10 cellular contexts compared by ENCODE assay signal in the genomic region with DNA sequence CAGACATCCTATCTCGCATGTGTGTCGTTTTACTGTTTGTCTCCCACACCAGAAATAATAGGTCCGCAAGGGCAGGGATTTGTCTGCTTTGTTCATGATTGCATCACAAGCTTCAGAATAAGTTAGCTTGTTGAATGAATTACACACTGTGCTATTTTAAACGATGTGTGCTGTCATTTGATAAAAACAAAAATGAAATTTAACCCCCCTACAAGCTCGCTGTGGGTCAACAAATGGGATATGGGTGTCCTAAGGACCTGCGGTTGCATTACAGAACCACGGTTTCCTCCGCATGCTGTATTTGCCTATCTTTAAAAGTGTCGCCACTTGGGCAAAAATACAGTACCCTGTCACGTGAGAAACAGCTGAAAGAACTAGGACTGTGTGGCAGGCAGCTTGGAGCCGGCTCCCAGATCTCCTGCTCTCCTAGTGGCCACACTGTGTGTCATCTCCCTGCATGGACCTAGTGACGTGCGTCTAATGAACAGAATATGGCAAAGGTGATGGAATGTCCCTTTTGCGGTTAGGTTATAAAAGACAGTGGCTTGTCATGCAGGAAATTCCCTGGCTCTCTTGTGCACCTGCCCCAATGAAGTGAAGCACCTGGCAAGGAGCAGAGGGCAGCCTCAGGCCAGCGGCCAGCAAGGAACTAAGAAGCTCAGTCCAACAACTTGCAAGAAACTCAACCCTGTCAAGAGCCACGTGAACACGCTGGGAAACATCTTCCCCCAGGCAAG. TPM values are rescaled to one million over a fixed set of nuclear protein-coding genes. Genes with fewer than 3 reads are reported as not detected.
A peak's percentile ranks its signal among the peaks of the same experiment; 100 is the strongest.
DNase-seq lines count a peak whose midpoint lies in the region; ATAC-seq, FAIRE-seq and TF ChIP-seq lines count a peak whose summit lies in the region.
"Had no signal": no experiment of that assay in that cellular context is flagged by ENCODE, and none has a peak within 500 bp of the region (broad histone marks: within the 10 kb centered on the region; RNA-seq: fewer than 3 reads in every experiment).

No MANE protein-coding gene starts in this region.

- H3K27ac Mint-ChIP-seq in CD4-positive, alpha-beta T cell, result peak overlapping the region; percentile 42

- peaks cover 4 to 19% of the 10 kb centered on the region in 2 donors for H3K36me3 ChIP-seq in small intestine (ENCODE audit: control insufficient read depth in 2 of 2, insufficient read depth in 2 of 2, low read length in 2 of 2)

- 81 to 87% (median 86%) methylated on average over 17 of the region's 17 CpGs for WGBS in small intestine, 3 donors

- DNase-seq in CD4-positive, alpha-beta T cell, result no peak
- peak; percentile 84 for DNase-seq in dermis blood vessel endothelial cell
- no peak for DNase-seq in stimulated activated CD4-positive, alpha-beta T cell treated with anti-CD3 and anti-CD28 coated beads, Interleukin-15, amount 100 ng/mL, for 24 hours
- DNase-seq in LoVo (ENCODE audit: low spot score), result no peak
- DNase-seq in small intestine, result no peak
- DNase-seq in coronary artery (ENCODE audit: low spot score), result no peak
- DNase-seq: retina had no signal

- no peaks in the 10 kb centered on the region for H3K27me3 ChIP-seq in CD4-positive, alpha-beta T cell (ENCODE audit: control insufficient read depth, insufficient read depth, low read length)
- no peaks in the 10 kb centered on the region for H3K27me3 ChIP-seq in small intestine (ENCODE audit: control insufficient read depth in 2 of 2, insufficient read depth in 2 of 2, low read length in 2 of 2)

- POLR2A ChIA-PET in CD4-positive, alpha-beta T cell (lab: Charles Lee), result no interaction called here

- no peak overlapping the region for H3K4me3 ChIP-seq in small intestine (ENCODE audit: low read depth in 1 of 2, low read length in 2 of 2)
- H3K4me3 ChIP-seq in coronary artery, result no peak overlapping the region

- no peak for ATAC-seq in CD4-positive, alpha-beta T cell (ENCODE audit: poor library complexity)
- peak; percentile 44 for ATAC-seq in GM19025 (IDR thresholded peaks at IDR 0.05; ENCODE audit: low read depth, unreplicated experiment)
- ATAC-seq in HG03378 (IDR thresholded peaks at IDR 0.05; ENCODE audit: unreplicated experiment), result peak; percentile 51

- intact Hi-C loops in CD4-positive, alpha-beta T cell (cut with DNase I, micrococcal nuclease), result no loop called here

- H3K4me1 ChIP-seq in small intestine (ENCODE audit: control insufficient read depth in 2 of 2, insufficient read depth in 1 of 2, low read depth in 1 of 2, low read length in 1 of 2), result no peaks in the 10 kb centered on the region

- no peak for FAIRE-seq in small intestine (lab: Jason Lieb, UNC)

- no peak overlapping the region for H3K4me3 Mint-ChIP-seq in CD4-positive, alpha-beta T cell

- no peak overlapping the region for H3K27ac ChIP-seq in CD4-positive, alpha-beta T cell (ENCODE audit: low read depth, low read length)
- H3K27ac ChIP-seq in small intestine (ENCODE audit: low read depth in 1 of 2, low read length in 1 of 2), result peak overlapping the region in 1 of 2 donors; percentile 64
- no peak overlapping the region for H3K27ac ChIP-seq in coronary artery

- H3K4me1 Mint-ChIP-seq in CD4-positive, alpha-beta T cell (ENCODE audit: low read depth), result peaks cover 61% of the 10 kb centered on the region

- CTCF ChIA-PET in CD4-positive, alpha-beta T cell (lab: Charles Lee), result no interaction called here

- H3K9me3 Mint-ChIP-seq in CD4-positive, alpha-beta T cell, result no peaks in the 10 kb centered on the region

- H3K9me3 ChIP-seq in CD4-positive, alpha-beta T cell (ENCODE audit: control insufficient read depth, low read length), result no peaks in the 10 kb centered on the region
- no peaks in the 10 kb centered on the region for H3K9me3 ChIP-seq in small intestine (ENCODE audit: control insufficient read depth, low read depth)

- no peak for TF ChIP-seq CTCF in CD4-positive, alpha-beta T cell (IDR thresholded peaks at IDR 0.05)
- TF ChIP-seq CTCF in coronary artery (IDR thresholded peaks at IDR 0.05), result no peak

- no peaks in the 10 kb centered on the region for H3K27me3 Mint-ChIP-seq in CD4-positive, alpha-beta T cell

- H3K36me3 Mint-ChIP-seq in CD4-positive, alpha-beta T cell (ENCODE audit: low read depth), result peaks cover 87% of the 10 kb centered on the region

RNA-seq across cellular contexts. Expression of gene CRYGN, which starts 32.9 kb away (rescaled TPM):
- total RNA-seq in CD4-positive, alpha-beta T cell, result under 1 TPM in 1 of 2 experiments, not detected in 1; 0.14 TPM
- total RNA-seq in dermis blood vessel endothelial cell, result not detected in 2 replicates
- polyA plus RNA-seq in small intestine, result under 1 TPM in 1 of 3 donors, not detected in 2; 0.06 TPM
- total RNA-seq: LHCN-M2 had no signal

RNA-seq across cellular contexts. Expression of gene RHEB, which starts 46.9 kb away (rescaled TPM):
- 10 to 100 TPM; 40.3 to 42.6 TPM for total RNA-seq in CD4-positive, alpha-beta T cell
- total RNA-seq in dermis blood vessel endothelial cell, result 71.0 and 73.0 TPM in 2 replicates
- 10 to 100 TPM; 54.4 to 84.6 (median 69.6) TPM for polyA plus RNA-seq in small intestine
